ENCODE assay signal across 32 cellular contexts in genomic region chr2:157271590-157272203, GRCh38. TPM values are rescaled to one million over a fixed set of nuclear protein-coding genes. Genes with fewer than 3 reads are reported as not detected.
A peak's percentile ranks its signal among the peaks of the same experiment; 100 is the strongest.
DNase-seq lines count a peak whose midpoint lies in the region; ATAC-seq and TF ChIP-seq lines count a peak whose summit lies in the region.
"Had no signal": no experiment of that assay in that cellular context is flagged by ENCODE, and none has a peak within 500 bp of the region (broad histone marks: within the 10 kb centered on the region; RNA-seq: fewer than 3 reads in every experiment).

No MANE protein-coding gene starts in this region.

- peak overlapping the region in 1 of 2 donors; percentile 0 for H3K27ac Mint-ChIP-seq in natural killer cell treated with Interleukin-12 subunit alpha and Interleukin-12 subunit beta and Interleukin-15 and Interleukin-18, amount 100 ng/mL, for 72 hours
- no peak overlapping the region for H3K27ac Mint-ChIP-seq in natural killer cell
- no peak overlapping the region for H3K27ac Mint-ChIP-seq in stimulated activated naive CD8-positive, alpha-beta T cell treated with anti-CD3 and anti-CD28 coated beads, Interleukin-15, amount 100 ng/mL, for 72 hours
- H3K27ac Mint-ChIP-seq: activated T-helper 1 cell treated with anti-CD3 and anti-CD28 coated beads, Interleukin-12 subunit alpha, Interleukin-12 subunit beta, Interleukin-2, Interleukin-4 antibody, amounts not matched to agents 30 ng/mL and 10 ng/mL and 1 ng/mL, durations not matched to agents 14 hours and 24 hours and 36 hours; IgD-negative memory B cell; mesothelial cell of epicardium; stimulated activated memory B cell treated with anti-CD40 and anti-IgM and Interleukin-4, amounts not matched to agents 10 μg/mL and 1 μg/mL and 100 μg/mL, for 72 hours had no signal

- no peaks in the 10 kb centered on the region for H3K9me3 Mint-ChIP-seq in natural killer cell treated with Interleukin-12 subunit alpha and Interleukin-12 subunit beta and Interleukin-15 and Interleukin-18, amount 100 ng/mL, for 72 hours
- no peaks in the 10 kb centered on the region for H3K9me3 Mint-ChIP-seq in natural killer cell
- H3K9me3 Mint-ChIP-seq in stimulated activated naive CD8-positive, alpha-beta T cell treated with anti-CD3 and anti-CD28 coated beads, Interleukin-15, amount 100 ng/mL, for 72 hours = peaks cover 0 to 6% of the 10 kb centered on the region in 2 donors
- H3K9me3 Mint-ChIP-seq: IgD-negative memory B cell; stimulated activated memory B cell treated with anti-CD40 and anti-IgM and Interleukin-4, amounts not matched to agents 10 μg/mL and 1 μg/mL and 100 μg/mL, for 72 hours had no signal

- H3K36me3 Mint-ChIP-seq in natural killer cell treated with Interleukin-12 subunit alpha and Interleukin-12 subunit beta and Interleukin-15 and Interleukin-18, amount 100 ng/mL, for 72 hours = no peaks in the 10 kb centered on the region
- H3K36me3 Mint-ChIP-seq in natural killer cell = no peaks in the 10 kb centered on the region
- H3K36me3 Mint-ChIP-seq: IgD-negative memory B cell; mesothelial cell of epicardium; naive B cell; stimulated activated memory B cell treated with anti-CD40 and anti-IgM and Interleukin-4, amounts not matched to agents 10 μg/mL and 1 μg/mL and 100 μg/mL, for 72 hours had no signal

- no peak for TF ChIP-seq CTCF in natural killer cell (IDR thresholded peaks at IDR 0.05)

- no peak for DNase-seq in natural killer cell treated with Interleukin-12 subunit alpha and Interleukin-12 subunit beta and Interleukin-15 and Interleukin-18, amount 100 ng/mL, for 72 hours (ENCODE audit: low spot score)
- DNase-seq in natural killer cell (no peak), NCI-H2107 (lab: John Stamatoyannopoulos, UW) (no peak)
- DNase-seq in stimulated activated naive CD8-positive, alpha-beta T cell treated with anti-CD3 and anti-CD28 coated beads, Interleukin-15, amount 100 ng/mL, for 72 hours = no peak
- DNase-seq: activated naive CD4-positive, alpha-beta T cell treated with anti-CD3 and anti-CD28 coated beads, Interleukin-2, amount 50 U/mL, for 16 hours; colonic mucosa; DMS153; effector memory CD4-positive, alpha-beta T cell; erythroblast; HCEC 1CT; heart left ventricle; kidney; naive B cell; NCI-H1092; NCI-H187; NCI-H2171 treated with DMSO at 0.1 percent for 48 hours; NCI-H526; nucleus accumbens; SHP77; sigmoid colon; stimulated activated CD4-positive, alpha-beta T cell treated with anti-CD3 and anti-CD28 coated beads, Interleukin-4, amount 100 ng/mL, for 24 hours; T-helper 9 cell; testis had no signal

- peaks cover 12 to 17% of the 10 kb centered on the region in 2 donors for H3K27me3 Mint-ChIP-seq in natural killer cell treated with Interleukin-12 subunit alpha and Interleukin-12 subunit beta and Interleukin-15 and Interleukin-18, amount 100 ng/mL, for 72 hours
- H3K27me3 Mint-ChIP-seq in natural killer cell (ENCODE audit: low read depth in 2 of 2) = peaks cover 4 to 6% of the 10 kb centered on the region in 2 donors
- peaks cover 35% of the 10 kb centered on the region for H3K27me3 Mint-ChIP-seq in stimulated activated naive CD8-positive, alpha-beta T cell treated with anti-CD3 and anti-CD28 coated beads, Interleukin-15, amount 100 ng/mL, for 72 hours
- H3K27me3 Mint-ChIP-seq: IgD-negative memory B cell had no signal

- no peak overlapping the region for H3K4me3 Mint-ChIP-seq in natural killer cell treated with Interleukin-12 subunit alpha and Interleukin-12 subunit beta and Interleukin-15 and Interleukin-18, amount 100 ng/mL, for 72 hours
- H3K4me3 Mint-ChIP-seq in natural killer cell = no peak overlapping the region
- H3K4me3 Mint-ChIP-seq in stimulated activated naive CD8-positive, alpha-beta T cell treated with anti-CD3 and anti-CD28 coated beads, Interleukin-15, amount 100 ng/mL, for 72 hours = no peak overlapping the region
- H3K4me3 Mint-ChIP-seq: activated T-helper 1 cell treated with anti-CD3 and anti-CD28 coated beads, Interleukin-12 subunit alpha, Interleukin-12 subunit beta, Interleukin-2, Interleukin-4 antibody, amounts not matched to agents 30 ng/mL and 10 ng/mL and 1 ng/mL, durations not matched to agents 14 hours and 24 hours and 36 hours; IgD-negative memory B cell; mesothelial cell of epicardium; naive B cell; stimulated activated memory B cell treated with anti-CD40 and anti-IgM and Interleukin-4, amounts not matched to agents 10 μg/mL and 1 μg/mL and 100 μg/mL, for 72 hours had no signal

- peaks cover 0 to 7% of the 10 kb centered on the region in 2 donors for H3K4me1 Mint-ChIP-seq in natural killer cell treated with Interleukin-12 subunit alpha and Interleukin-12 subunit beta and Interleukin-15 and Interleukin-18, amount 100 ng/mL, for 72 hours (ENCODE audit: low read depth in 2 of 2)
- H3K4me1 Mint-ChIP-seq in natural killer cell = no peaks in the 10 kb centered on the region
- peaks cover 16% of the 10 kb centered on the region for H3K4me1 Mint-ChIP-seq in stimulated activated naive CD8-positive, alpha-beta T cell treated with anti-CD3 and anti-CD28 coated beads, Interleukin-15, amount 100 ng/mL, for 72 hours
- H3K4me1 Mint-ChIP-seq: mesothelial cell of epicardium had no signal

- peak; percentile 54 to 55 for ATAC-seq in natural killer cell treated with Interleukin-12 subunit alpha and Interleukin-12 subunit beta and Interleukin-15 and Interleukin-18, amount 100 ng/mL, for 72 hours
- no peak for ATAC-seq in natural killer cell
- peak; percentile 59 for ATAC-seq in GM21576 (IDR thresholded peaks at IDR 0.05; ENCODE audit: unreplicated experiment)
- ATAC-seq in HG03520 (IDR thresholded peaks at IDR 0.05; ENCODE audit: unreplicated experiment) = peak; percentile 49
- ATAC-seq in stimulated activated naive CD8-positive, alpha-beta T cell treated with anti-CD3 and anti-CD28 coated beads, Interleukin-15, amount 100 ng/mL, for 72 hours = peak; percentile 57
- no peak for ATAC-seq in GM21515 (IDR thresholded peaks at IDR 0.05; ENCODE audit: unreplicated experiment)
- no peak for ATAC-seq in HG03354 (IDR thresholded peaks at IDR 0.05; ENCODE audit: poor library complexity, severe bottlenecking, unreplicated experiment)
- ATAC-seq: heart left ventricle; stimulated activated memory B cell treated with anti-CD40 and anti-IgM and Interleukin-4, amounts not matched to agents 10 μg/mL and 1 μg/mL and 100 μg/mL, for 72 hours had no signal

- intact Hi-C loops in natural killer cell (cut with micrococcal nuclease) = no loop called here

RNA-seq across cellular contexts. Expression of gene GALNT5, which starts 14.2 kb away (rescaled TPM):
- total RNA-seq in natural killer cell treated with Interleukin-12 subunit alpha and Interleukin-12 subunit beta and Interleukin-15 and Interleukin-18, amount 100 ng/mL, for 72 hours = under 1 TPM; 0.10 to 0.14 TPM
- total RNA-seq in natural killer cell = not detected
- total RNA-seq: activated T-helper 1 cell treated with anti-CD3 and anti-CD28 coated beads, Interleukin-12 subunit alpha, Interleukin-12 subunit beta, Interleukin-2, Interleukin-4 antibody, amounts not matched to agents 30 ng/mL and 10 ng/mL and 1 ng/mL, durations not matched to agents 14 hours and 24 hours and 36 hours had no signal

RNA-seq across cellular contexts. Expression of gene ERMN, which starts 53.9 kb away (rescaled TPM):
- total RNA-seq in natural killer cell treated with Interleukin-12 subunit alpha and Interleukin-12 subunit beta and Interleukin-15 and Interleukin-18, amount 100 ng/mL, for 72 hours = 1 to 10 TPM; 7.4 to 8.8 TPM
- total RNA-seq in natural killer cell = 10 to 100 TPM; 13.5 to 14.4 (median 14.0) TPM
- total RNA-seq: fibroblast of villous mesenchyme, mesothelial cell of epicardium had no signal

Comparison
In these comparisons a context has a peak if more than half of its experiments do, and no peak if none do; other contexts are left out.
1. ATAC-seq: peak in natural killer cell treated with Interleukin-12 subunit alpha and Interleukin-12 subunit beta and Interleukin-15 and Interleukin-18, amount 100 ng/mL, for 72 hours (2 of 2), GM21576 (single experiment), HG03520 (single experiment) and stimulated activated naive CD8-positive, alpha-beta T cell treated with anti-CD3 and anti-CD28 coated beads, Interleukin-15, amount 100 ng/mL, for 72 hours (single experiment); none in natural killer cell (0 of 3), GM21515 (single experiment) and HG03354 (single experiment).